ENCODE assay signal across 12 cellular contexts in genomic region chr3:189714991-189715961, GRCh38.
A peak's percentile ranks its signal among the peaks of the same experiment; 100 is the strongest.
DNase-seq lines count a peak whose midpoint lies in the region; ATAC-seq and TF ChIP-seq lines count a peak whose summit lies in the region.
"Had no signal": no experiment of that assay in that cellular context is flagged by ENCODE, and none has a peak within 500 bp of the region (broad histone marks: within the 10 kb centered on the region; RNA-seq: fewer than 3 reads in every experiment).

No MANE protein-coding gene starts in this region.

- no peaks in the 10 kb centered on the region for H3K9me3 ChIP-seq in adipocyte (ENCODE audit: control insufficient read depth, low read length)
- H3K9me3 ChIP-seq in upper lobe of left lung, result no peaks in the 10 kb centered on the region
- no peaks in the 10 kb centered on the region for H3K9me3 ChIP-seq in psoas muscle
- H3K9me3 ChIP-seq in WERI-Rb-1 (ENCODE audit: severe bottlenecking), result no peaks in the 10 kb centered on the region
- H3K9me3 ChIP-seq: transverse colon had no signal

- no peak for ATAC-seq in upper lobe of left lung (ENCODE audit: low FRiP score in 2 of 2)
- no peak for ATAC-seq in psoas muscle

- H3K27me3 ChIP-seq in adipocyte (replicated peaks; ENCODE audit: control insufficient read depth, insufficient read depth, low read length) (no peaks in the 10 kb centered on the region), upper lobe of left lung (no peaks in the 10 kb centered on the region), psoas muscle (ENCODE audit: insufficient read depth in 3 of 3, low read length in 2 of 3) (no peaks in the 10 kb centered on the region), WERI-Rb-1 (ENCODE audit: insufficient read depth, low read depth, severe bottlenecking) (no peaks in the 10 kb centered on the region)
- H3K27me3 ChIP-seq: transverse colon had no signal

- H3K36me3 ChIP-seq in adipocyte (ENCODE audit: control insufficient read depth, insufficient read depth, low read length, severe bottlenecking) (no peaks in the 10 kb centered on the region), upper lobe of left lung (no peaks in the 10 kb centered on the region), psoas muscle (ENCODE audit: insufficient read depth in 1 of 2, low read depth in 1 of 2) (peaks cover 0 to 17% of the 10 kb centered on the region in 2 donors), WERI-Rb-1 (no peaks in the 10 kb centered on the region)
- H3K36me3 ChIP-seq: transverse colon had no signal

- H3K9ac ChIP-seq in adipocyte (ENCODE audit: low read length), result no peak overlapping the region

- TF ChIP-seq EP300 in upper lobe of left lung (IDR thresholded peaks at IDR 0.05), result no peak

- H3K4me3 ChIP-seq in adipocyte (ENCODE audit: low read length) (no peak overlapping the region), upper lobe of left lung (no peak overlapping the region), psoas muscle (no peak overlapping the region), WERI-Rb-1 (ENCODE audit: low read depth, low read length) (no peak overlapping the region)
- H3K4me3 ChIP-seq: transverse colon had no signal

- peaks cover 25% of the 10 kb centered on the region for H3K4me1 ChIP-seq in adipocyte (ENCODE audit: control insufficient read depth, insufficient read depth, low read length)
- H3K4me1 ChIP-seq in upper lobe of left lung, result peaks cover 0 to 10% (median 4%) of the 10 kb centered on the region in 4 donors
- H3K4me1 ChIP-seq in psoas muscle, result peaks cover 41% of the 10 kb centered on the region

- intact Hi-C loops in psoas muscle (cut with DNase I), result loop anchor here in 1 of 2 donors (10.0 kb wide), 1 partner anchor 90 kb away; no protein-coding TSS in a partner anchor

- DNase-seq in GM04503 (ENCODE audit: low read depth) (peak; percentile 88), H4 (ENCODE audit: low spot score) (peak; percentile 84), adipocyte (ENCODE audit: low read depth) (peak; percentile 85), myocyte (ENCODE audit: low read depth) (peak; percentile 43), upper lobe of left lung (no peak), psoas muscle (no peak), NCI-H82 treated with DMSO at 0.1 percent for 48 hours (lab: John Stamatoyannopoulos, UW; ENCODE audit: unreplicated experiment) (no peak), WERI-Rb-1 (no peak)
- DNase-seq: GDM1, MV-4-11, SIG-M5, transverse colon had no signal

- no peak for TF ChIP-seq POLR2A in upper lobe of left lung (IDR thresholded peaks at IDR 0.05)

- H3K27ac ChIP-seq in upper lobe of left lung (no peak overlapping the region), psoas muscle (no peak overlapping the region), WERI-Rb-1 (no peak overlapping the region)
- H3K27ac ChIP-seq: transverse colon had no signal

- 55 to 63% methylated on average over 5 of the region's 5 CpGs for WGBS in upper lobe of left lung, 2 donors
- 58 to 68% (median 67%) methylated on average over 5 of the region's 5 CpGs for WGBS in psoas muscle, 3 donors

- no peak for TF ChIP-seq CTCF in upper lobe of left lung (IDR thresholded peaks at IDR 0.05)
- TF ChIP-seq CTCF in psoas muscle (IDR thresholded peaks at IDR 0.05), result no peak
- TF ChIP-seq CTCF in WERI-Rb-1 (IDR thresholded peaks at IDR 0.05; ENCODE audit: low read depth, low read length), result no peak

Comparison
In these comparisons a context has a peak if more than half of its experiments do, and no peak if none do; other contexts are left out.
1. DNase-seq: peak in GM04503 (single experiment), H4 (single experiment), adipocyte (single experiment) and myocyte (single experiment); none in upper lobe of left lung (0 of 2), psoas muscle (0 of 2), NCI-H82 treated with DMSO at 0.1 percent for 48 hours (single experiment) and WERI-Rb-1 (single experiment).